ENCODE assay signal across 8 cellular contexts in genomic region chr22:40637181-40638150, GRCh38. TPM values are rescaled to one million over a fixed set of nuclear protein-coding genes. Genes with fewer than 3 reads are reported as not detected.
DNase-seq lines count a peak whose midpoint lies in the region; ATAC-seq and TF ChIP-seq lines count a peak whose summit lies in the region.

No MANE protein-coding gene starts in this region.

- TF ChIP-seq CTCF in NB4 (IDR thresholded peaks at IDR 0.05; ENCODE audit: low read depth, low read length) (no peak), esophagus squamous epithelium (IDR thresholded peaks at IDR 0.05) (no peak)

- intact Hi-C loops in esophagus squamous epithelium (cut with DNase I) = no loop called here

- H2BK15ac ChIP-seq in neuronal stem cell (ENCODE audit: low read length) = peak overlapping the region; percentile 74

- no peaks in the 10 kb centered on the region for H3K27me3 ChIP-seq in ACC112 (ENCODE audit: insufficient read depth, low read length)
- no peaks in the 10 kb centered on the region for H3K27me3 ChIP-seq in esophagus squamous epithelium
- H3K27me3 ChIP-seq in neuronal stem cell (ENCODE audit: control insufficient read depth in 3 of 3, insufficient read depth in 3 of 3, low read depth in 1 of 3, low read length in 3 of 3) = peaks cover 0 to 4% (median 0%) of the 10 kb centered on the region in 3 experiments
- no peaks in the 10 kb centered on the region for H3K27me3 ChIP-seq in thymus (ENCODE audit: control insufficient read depth, insufficient read depth)

- H3K9me3 ChIP-seq in esophagus squamous epithelium = no peaks in the 10 kb centered on the region
- peaks cover 0 to 5% of the 10 kb centered on the region in 2 donors for H3K9me3 ChIP-seq in neuronal stem cell (replicated peaks in 1 of 2; ENCODE audit: control insufficient read depth in 2 of 2, insufficient read depth in 1 of 2, low read depth in 1 of 2, low read length in 2 of 2)
- H3K9me3 ChIP-seq in thymus (ENCODE audit: control insufficient read depth) = no peaks in the 10 kb centered on the region

- H3K79me1 ChIP-seq in neuronal stem cell (ENCODE audit: low read depth, low read length) = peaks cover 11% of the 10 kb centered on the region

- H2BK12ac ChIP-seq in neuronal stem cell (ENCODE audit: low read length) = no peak overlapping the region

- peak; percentile 1 for ATAC-seq in GM19324 (IDR thresholded peaks at IDR 0.05; ENCODE audit: low FRiP score, unreplicated experiment)

- H2BK120ac ChIP-seq in neuronal stem cell (ENCODE audit: low read depth, low read length) = no peak overlapping the region

- H2AFZ ChIP-seq in ACC112 (ENCODE audit: low read length, unreplicated experiment) (peak overlapping the region; percentile 91), neuronal stem cell (ENCODE audit: low read length) (peak overlapping the region; percentile 90)

- H2BK5ac ChIP-seq in neuronal stem cell (ENCODE audit: low read length) = peak overlapping the region; percentile 62

- peak overlapping the region; percentile 91 for H3K9ac ChIP-seq in neuronal stem cell (ENCODE audit: low read depth, low read length, poor library complexity)

- H4K91ac ChIP-seq in neuronal stem cell (ENCODE audit: low read depth, low read length, poor library complexity) = no peak overlapping the region

- peaks cover 35% of the 10 kb centered on the region for H3K79me2 ChIP-seq in ACC112 (ENCODE audit: control insufficient read depth, insufficient read depth, low read length, unreplicated experiment)

- H3K4me3 ChIP-seq in ACC112 (ENCODE audit: low read depth, low read length) (peak overlapping the region; percentile 96), NB4 (ENCODE audit: low read depth, low read length) (peak overlapping the region; percentile 74), esophagus squamous epithelium (peak overlapping the region; percentile 71 to 96 (median 88)), neuronal stem cell (ENCODE audit: low read length in 2 of 2) (peak overlapping the region; percentile 62 to 81), thymus (ENCODE audit: low read length) (peak overlapping the region; percentile 67)

- H3K14ac ChIP-seq in neuronal stem cell (ENCODE audit: low read length) = no peak overlapping the region

- TF ChIP-seq POLR2A in NB4 (IDR thresholded peaks at IDR 0.05; ENCODE audit: extremely low read depth, insufficient read length) = no peak
- TF ChIP-seq POLR2A in esophagus squamous epithelium (IDR thresholded peaks at IDR 0.05) = peak in 1 of 4 donors; percentile 22

- no peaks in the 10 kb centered on the region for H3K36me3 ChIP-seq in ACC112 (ENCODE audit: insufficient read depth, low read length)
- H3K36me3 ChIP-seq in esophagus squamous epithelium = no peaks in the 10 kb centered on the region
- no peaks in the 10 kb centered on the region for H3K36me3 ChIP-seq in neuronal stem cell (replicated peaks in 1 of 2; ENCODE audit: control insufficient read depth in 2 of 2, insufficient read depth in 2 of 2, low read length in 2 of 2)
- no peaks in the 10 kb centered on the region for H3K36me3 ChIP-seq in thymus (ENCODE audit: control insufficient read depth, insufficient read depth)

- H3K23ac ChIP-seq in neuronal stem cell (ENCODE audit: low read depth, low read length, poor library complexity) = peak overlapping the region; percentile 44

- 17 to 26% methylated on average over 24 to 38 of the region's 46 CpGs for WGBS in esophagus squamous epithelium, 2 donors
- no CpG with 5 or more reads among the region's 46 CpGs for WGBS in neuronal stem cell (ENCODE audit: extremely low coverage in 2 of 2, insufficient read length in 2 of 2, insufficient replicate concordance in 1 of 2), 2 donors
- 12% methylated on average over 46 of the region's 46 CpGs for WGBS in thymus

- H3K4ac ChIP-seq in neuronal stem cell (ENCODE audit: low read length) = no peak overlapping the region

- peak overlapping the region; percentile 93 for H2AK5ac ChIP-seq in neuronal stem cell (ENCODE audit: low read depth, low read length)

- H3K27ac ChIP-seq in ACC112 (ENCODE audit: low read depth, low read length) (no peak overlapping the region), esophagus squamous epithelium (peak overlapping the region; percentile 89 to 98 (median 94)), neuronal stem cell (replicated peaks; ENCODE audit: low read length) (no peak overlapping the region), thymus (ENCODE audit: low read depth) (peak overlapping the region; percentile 81)

- no peak for DNase-seq in NB4 (ENCODE audit: low read depth)
- peak; percentile 59 for DNase-seq in activated CD8-positive, alpha-beta memory T cell treated with anti-CD3 and anti-CD28 coated beads, Interleukin-2, amount 50 U/mL, for 4 hours
- DNase-seq in esophagus squamous epithelium (lab: John Stamatoyannopoulos, UW) = no peak
- DNase-seq in neuronal stem cell (ENCODE audit: low spot score) = no peak
- DNase-seq in NCI-H1436 (lab: John Stamatoyannopoulos, UW) = no peak

- no peak overlapping the region for H4K8ac ChIP-seq in neuronal stem cell (ENCODE audit: low read depth, low read length)

- H3K4me2 ChIP-seq in neuronal stem cell (ENCODE audit: insufficient read depth, low read length, poor library complexity, severe bottlenecking) = peak overlapping the region; percentile 87

- peak overlapping the region; percentile 50 for H3K18ac ChIP-seq in neuronal stem cell (ENCODE audit: low read length)

- H3K4me1 ChIP-seq in ACC112 (ENCODE audit: control insufficient read depth, insufficient read depth, low read length, unreplicated experiment) = peaks cover 8% of the 10 kb centered on the region
- peaks cover 8 to 44% (median 10%) of the 10 kb centered on the region in 3 donors for H3K4me1 ChIP-seq in esophagus squamous epithelium
- peaks cover 5 to 7% of the 10 kb centered on the region in 2 donors for H3K4me1 ChIP-seq in neuronal stem cell (ENCODE audit: control insufficient read depth in 2 of 2, insufficient read depth in 1 of 2, low read depth in 1 of 2, low read length in 2 of 2)
- H3K4me1 ChIP-seq in thymus (ENCODE audit: control insufficient read depth, insufficient read depth, low read length) = peaks cover 11% of the 10 kb centered on the region

RNA-seq across cellular contexts. Expression of gene MRTFA, which starts 0.9 kb away (rescaled TPM):
- total RNA-seq in esophagus squamous epithelium = 10 to 100 TPM; 24.5 to 56.3 (median 40.9) TPM
- polyA plus RNA-seq in neuronal stem cell (2013, experiment 1 of 2) = 19.7 TPM
- 18.6 TPM for polyA plus RNA-seq in neuronal stem cell (2013, experiment 2 of 2)
- 37.0 TPM for polyA plus RNA-seq in thymus

RNA-seq across cellular contexts. Expression of gene MCHR1, which starts 41.8 kb away (rescaled TPM):
- under 1 TPM in 1 of 4 donors, not detected in 3; 0.56 TPM for total RNA-seq in esophagus squamous epithelium
- 0.18 TPM for polyA plus RNA-seq in neuronal stem cell (2013, experiment 1 of 2)
- 0.18 TPM for polyA plus RNA-seq in neuronal stem cell (2013, experiment 2 of 2)
- 0.39 TPM for polyA plus RNA-seq in thymus

Comparison
In these comparisons a context has a peak if more than half of its experiments do, and no peak if none do; other contexts are left out.
1. H3K27ac ChIP-seq: peak in esophagus squamous epithelium (4 of 4) and thymus (single experiment); none in ACC112 (single experiment) and neuronal stem cell (single experiment).
2. Peak in every context shown above with its lines, with median percentiles within 50 percentile points of each other: H3K4me3 ChIP-seq.